Comparison of ENCODE assay signal across 20 cellular contexts in genomic region chr15:56996093-56996492, GRCh38.
DNase-seq lines count a peak whose midpoint lies in the region; ATAC-seq and TF ChIP-seq lines count a peak whose summit lies in the region.
"Had no signal": no experiment of that assay in that cellular context is flagged by ENCODE, and none has a peak within 500 bp of the region (broad histone marks: within the 10 kb centered on the region; RNA-seq: fewer than 3 reads in every experiment).

No MANE protein-coding gene starts in this region.

- H3K27me3 Mint-ChIP-seq in MCF 10A (ENCODE audit: insufficient read depth, unreplicated experiment) = no peaks in the 10 kb centered on the region
- H3K27me3 Mint-ChIP-seq: CD4-positive, alpha-beta memory T cell had no signal

- H3K27ac Mint-ChIP-seq in MCF 10A (ENCODE audit: low read depth, unreplicated experiment) = no peak overlapping the region
- H3K27ac Mint-ChIP-seq: CD4-positive, alpha-beta memory T cell had no signal

- no peaks in the 10 kb centered on the region for H3K9me3 Mint-ChIP-seq in MCF 10A (ENCODE audit: unreplicated experiment)
- H3K9me3 Mint-ChIP-seq: CD4-positive, alpha-beta memory T cell had no signal

- peak; percentile 8 for DNase-seq in MCF 10A (ENCODE audit: unreplicated experiment)
- DNase-seq in breast epithelium (ENCODE audit: low spot score in 2 of 2) = no peak
- peak; percentile 76 for DNase-seq in NCI-H226
- DNase-seq in dorsolateral prefrontal cortex = no peak
- no peak for DNase-seq in substantia nigra (lab: John Stamatoyannopoulos, UW)
- DNase-seq in amygdala (lab: John Stamatoyannopoulos, UW) = no peak
- DNase-seq in ovary = no peak
- DNase-seq: BE2C; CD4-positive, alpha-beta memory T cell; DMS153; GOT3; NCI-H1417 treated with DMSO at 0.1 percent for 48 hours; NCI-H1930; NCI-H526; PC-9 had no signal

- no peaks in the 10 kb centered on the region for H3K4me1 ChIP-seq in breast epithelium
- H3K4me1 ChIP-seq in ovary (ENCODE audit: insufficient read depth) = no peaks in the 10 kb centered on the region
- H3K4me1 ChIP-seq: BE2C had no signal

- no peaks in the 10 kb centered on the region for H3K36me3 ChIP-seq in breast epithelium
- no peaks in the 10 kb centered on the region for H3K36me3 ChIP-seq in ovary

- TF ChIP-seq EP300 in ovary (IDR thresholded peaks at IDR 0.05) = no peak

- no peaks in the 10 kb centered on the region for H3K36me3 Mint-ChIP-seq in MCF 10A (ENCODE audit: insufficient read depth, unreplicated experiment)

- no peak overlapping the region for H3K4me3 Mint-ChIP-seq in MCF 10A (ENCODE audit: unreplicated experiment)
- H3K4me3 Mint-ChIP-seq: CD4-positive, alpha-beta memory T cell had no signal

- no TSS peak for BruUV-seq in MCF 10A (replicated peaks; lab: Mats Ljungman, UMichigan)

- POLR2A ChIA-PET in MCF 10A (lab: Yijun Ruan, JAX) = interaction anchor here (1.1 to 1.3 kb wide), 2 partner anchors 10 to 12 kb away, joined by 3 to 4 read pairs; no protein-coding TSS in a partner anchor

- H3K4me1 Mint-ChIP-seq in MCF 10A (ENCODE audit: insufficient read depth, unreplicated experiment) = peaks cover 8% of the 10 kb centered on the region

- CTCF ChIA-PET in MCF 10A (lab: Yijun Ruan, JAX) = interaction anchor here (0.5 to 0.7 kb wide), 2 partner anchors 10 to 61 kb away, joined by 3 read pairs; no protein-coding TSS in a partner anchor

- H3K27me3 ChIP-seq in breast epithelium = no peaks in the 10 kb centered on the region
- H3K27me3 ChIP-seq in dorsolateral prefrontal cortex = no peaks in the 10 kb centered on the region
- no peaks in the 10 kb centered on the region for H3K27me3 ChIP-seq in ovary
- H3K27me3 ChIP-seq: BE2C had no signal

- H3K4me3 ChIP-seq in breast epithelium (no peak overlapping the region), dorsolateral prefrontal cortex (no peak overlapping the region), ovary (no peak overlapping the region)
- H3K4me3 ChIP-seq: GM12878, PC-9 had no signal

- H3K27ac ChIP-seq in breast epithelium (no peak overlapping the region), dorsolateral prefrontal cortex (peak overlapping the region in 37 of 59 donors; percentile 0 to 71 (median 41)), substantia nigra (ENCODE audit: low read depth, low read length, poor library complexity, severe bottlenecking) (peak overlapping the region; percentile 7), ovary (no peak overlapping the region)
- H3K27ac ChIP-seq: 22Rv1, KMS-11, PC-9 had no signal

- no peak for TF ChIP-seq POLR2A in breast epithelium (IDR thresholded peaks at IDR 0.05)
- no peak for TF ChIP-seq POLR2A in ovary (IDR thresholded peaks at IDR 0.05)

- no peaks in the 10 kb centered on the region for H3K9me3 ChIP-seq in breast epithelium
- H3K9me3 ChIP-seq in ovary = no peaks in the 10 kb centered on the region
- H3K9me3 ChIP-seq: BE2C had no signal

- no peak for ATAC-seq in HG02981 (IDR thresholded peaks at IDR 0.05; ENCODE audit: unreplicated experiment)
- ATAC-seq: GM12878, HCT116 had no signal

- TF ChIP-seq CTCF in MCF 10A (IDR thresholded peaks at IDR 0.05; ENCODE audit: unreplicated experiment) (no peak), breast epithelium (IDR thresholded peaks at IDR 0.05) (no peak), dorsolateral prefrontal cortex (IDR thresholded peaks at IDR 0.05 in 54 of 56, conservative IDR thresholded peaks at IDR 0.05 in 2 of 56; ENCODE audit: low read depth in 1 of 56, partially characterized antibody in 56 of 56) (no peak), ovary (IDR thresholded peaks at IDR 0.05) (no peak)

- intact Hi-C loops in MCF 10A (cut with micrococcal nuclease) = no loop called here
- intact Hi-C loops in breast epithelium (cut with DNase I; ENCODE audit: low total_unique reads) = no loop called here
- intact Hi-C loops in dorsolateral prefrontal cortex (cut with DNase I) = no loop called here
- intact Hi-C loops in ovary (cut with DNase I) = no loop called here

Comparison
In these comparisons a context has a peak if more than half of its experiments do, and no peak if none do; other contexts are left out.
1. DNase-seq: peak in MCF 10A (single experiment) and NCI-H226 (single experiment); none in breast epithelium (0 of 2), dorsolateral prefrontal cortex (0 of 10), substantia nigra (0 of 49), amygdala (0 of 56) and ovary (0 of 5).
2. H3K27ac ChIP-seq: peak in dorsolateral prefrontal cortex (37 of 59) and substantia nigra (single experiment); none in breast epithelium (0 of 2) and ovary (0 of 2).